ENCODE assay signal across 21 cellular contexts in genomic region chr3:71458895-71459294, GRCh38.
"Had no signal": no experiment of that assay in that cellular context is flagged by ENCODE, and none has a peak within 500 bp of the region (broad histone marks: within the 10 kb centered on the region; RNA-seq: fewer than 3 reads in every experiment).

No MANE protein-coding gene starts in this region.

- H3K9me3 Mint-ChIP-seq: activated CD4-positive, alpha-beta memory T cell treated with anti-CD3 and anti-CD28 coated beads for 36 hours; activated T-helper 2 cell treated with anti-CD3 and anti-CD28 coated beads, Interferon-gamma antibody, Interleukin-2, Interleukin-4, amounts not matched to agents 10 μg/mL and 5 μg/mL and 100 μg/mL, durations not matched to agents 14 hours and 24 hours and 36 hours; dendritic cell treated with granulocyte-macrophage colony-stimulating factor and Interleukin-4, amounts not matched to agents 40 ng/mL and 50 ng/mL, for 4 days; memory B cell; WTC11 had no signal

- H3K27ac Mint-ChIP-seq: dendritic cell treated with granulocyte-macrophage colony-stimulating factor and Interleukin-4, amounts not matched to agents 40 ng/mL and 50 ng/mL, for 4 days; memory B cell; nephron progenitor cell; WTC11 had no signal

- H3K27ac ChIP-seq: right lobe of liver, testis, uterus had no signal

- H3K27me3 Mint-ChIP-seq: activated CD4-positive, alpha-beta memory T cell treated with anti-CD3 and anti-CD28 coated beads for 36 hours; brain; dendritic cell treated with granulocyte-macrophage colony-stimulating factor and Interleukin-4, amounts not matched to agents 40 ng/mL and 50 ng/mL, for 4 days; memory B cell had no signal

- H3K4me1 ChIP-seq: testis, uterus had no signal

- H3K27me3 ChIP-seq: right lobe of liver, testis, uterus had no signal

- ATAC-seq: left colon, right lobe of liver, WTC11 had no signal

- H3K36me3 Mint-ChIP-seq: brain, WTC11 had no signal

- H3K4me3 ChIP-seq: right lobe of liver, skin epidermis, testis, uterus had no signal

- DNase-seq: activated CD4-positive, alpha-beta memory T cell treated with anti-CD3 and anti-CD28 coated beads for 36 hours; activated naive CD4-positive, alpha-beta T cell treated with Interleukin-2 at 50 U/mL for 16 hours; aorta; effector CD4-positive, alpha-beta T cell; erythroblast; foreskin fibroblast; left colon; nephron progenitor cell; nucleus accumbens; right lobe of liver; stimulated activated CD4-positive, alpha-beta T cell treated with anti-CD3 and anti-CD28 coated beads, Interleukin-1b, Interleukin-23, amount 100 ng/mL, for 48 hours; T1000; testis; trophoblast cell; uterus had no signal

- H3K4me3 Mint-ChIP-seq: activated CD4-positive, alpha-beta memory T cell treated with anti-CD3 and anti-CD28 coated beads for 36 hours; brain; dendritic cell treated with granulocyte-macrophage colony-stimulating factor and Interleukin-4, amounts not matched to agents 40 ng/mL and 50 ng/mL, for 4 days; memory B cell; nephron progenitor cell; WTC11 had no signal

- H3K36me3 ChIP-seq: right lobe of liver, uterus had no signal

- H3K9me3 ChIP-seq: right lobe of liver, testis, uterus had no signal
